Comparison of ENCODE assay signal across 8 cellular contexts in the genomic region with DNA sequence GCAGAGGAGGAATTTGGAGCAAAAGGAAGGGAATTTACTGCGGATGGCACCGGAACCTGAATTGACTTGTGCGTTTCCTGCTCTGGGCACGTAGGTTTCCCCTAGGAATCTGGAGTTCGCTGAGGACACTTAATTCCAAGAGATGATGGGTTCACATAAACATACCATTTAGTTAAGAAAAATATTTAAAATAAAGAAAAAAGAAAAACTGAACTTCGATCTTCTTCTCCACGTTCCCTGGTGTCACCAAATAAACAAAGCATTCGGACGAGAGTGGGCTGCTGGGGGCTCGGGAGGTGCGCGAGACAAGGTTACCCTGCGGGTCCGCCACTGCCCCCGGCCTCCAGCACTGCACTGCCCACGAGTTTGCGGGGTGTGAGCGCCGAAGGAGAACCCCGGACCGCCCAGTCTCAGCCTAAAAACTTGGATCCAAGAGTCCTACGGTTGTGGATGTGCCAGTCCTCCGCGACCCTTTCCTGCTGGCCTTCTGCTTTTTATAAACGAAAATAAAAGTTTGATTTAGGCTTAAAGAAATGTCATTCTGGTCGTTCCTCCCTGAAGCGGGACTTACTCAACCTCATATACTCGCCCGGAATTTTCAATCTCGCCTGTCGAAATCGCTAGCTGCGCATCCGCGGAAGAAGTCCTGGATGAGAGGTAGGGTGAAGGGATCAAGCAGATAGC. TPM values are rescaled to one million over a fixed set of nuclear protein-coding genes. Genes with fewer than 3 reads are reported as not detected.
A peak's percentile ranks its signal among the peaks of the same experiment; 100 is the strongest.
DNase-seq lines count a peak whose midpoint lies in the region; ATAC-seq, FAIRE-seq and TF ChIP-seq lines count a peak whose summit lies in the region.

No MANE protein-coding gene starts in this region.

- H3K36me3 Mint-ChIP-seq in activated CD4-positive, alpha-beta memory T cell treated with anti-CD3 and anti-CD28 coated beads, Interleukin-2, amount 10 ng/mL, durations not matched to agents 7 days and 5 days (ENCODE audit: low read depth) = no peaks in the 10 kb centered on the region
- H3K36me3 Mint-ChIP-seq in stimulated activated effector memory CD8-positive, alpha-beta T cell treated with anti-CD3 and anti-CD28 coated beads, Interleukin-12 subunit alpha, Interleukin-12 subunit beta, amount 100 ng/mL, for 72 hours = no peaks in the 10 kb centered on the region

- no peaks in the 10 kb centered on the region for H3K9me3 ChIP-seq in GM23248 (ENCODE audit: low read depth)
- no peaks in the 10 kb centered on the region for H3K9me3 ChIP-seq in hepatocyte (ENCODE audit: low read depth)

- no peaks in the 10 kb centered on the region for H3K9me3 Mint-ChIP-seq in activated CD4-positive, alpha-beta memory T cell treated with anti-CD3 and anti-CD28 coated beads, Interleukin-2, amount 10 ng/mL, durations not matched to agents 7 days and 5 days
- no peaks in the 10 kb centered on the region for H3K9me3 Mint-ChIP-seq in stimulated activated effector memory CD8-positive, alpha-beta T cell treated with anti-CD3 and anti-CD28 coated beads, Interleukin-12 subunit alpha, Interleukin-12 subunit beta, amount 100 ng/mL, for 72 hours

- H3K4me3 ChIP-seq in GM23248 = peak overlapping the region; percentile 71
- H3K4me3 ChIP-seq in hepatocyte = peak overlapping the region; percentile 68

- peaks cover 24% of the 10 kb centered on the region for H3K4me1 Mint-ChIP-seq in activated CD4-positive, alpha-beta memory T cell treated with anti-CD3 and anti-CD28 coated beads, Interleukin-2, amount 10 ng/mL, durations not matched to agents 7 days and 5 days
- peaks cover 19% of the 10 kb centered on the region for H3K4me1 Mint-ChIP-seq in stimulated activated effector memory CD8-positive, alpha-beta T cell treated with anti-CD3 and anti-CD28 coated beads, Interleukin-12 subunit alpha, Interleukin-12 subunit beta, amount 100 ng/mL, for 72 hours

- H3K27ac ChIP-seq in GM23248 (no peak overlapping the region), hepatocyte (peak overlapping the region; percentile 77)

- peaks cover 65% of the 10 kb centered on the region for H3K27me3 Mint-ChIP-seq in activated CD4-positive, alpha-beta memory T cell treated with anti-CD3 and anti-CD28 coated beads, Interleukin-2, amount 10 ng/mL, durations not matched to agents 7 days and 5 days

- H3K79me2 ChIP-seq in GM23248 (ENCODE audit: insufficient read depth) (no peaks in the 10 kb centered on the region), hepatocyte (peaks cover 14% of the 10 kb centered on the region)

- peak overlapping the region; percentile 97 for H3K4me2 ChIP-seq in GM23248 (ENCODE audit: unreplicated experiment)
- H3K4me2 ChIP-seq in hepatocyte = peak overlapping the region; percentile 97

- H4K20me1 ChIP-seq in GM23248 (ENCODE audit: insufficient read depth) = no peaks in the 10 kb centered on the region
- H4K20me1 ChIP-seq in hepatocyte (ENCODE audit: insufficient read depth, poor library complexity, severe bottlenecking) = no peaks in the 10 kb centered on the region

- peak overlapping the region; percentile 49 for H3K9ac ChIP-seq in GM23248

- ATAC-seq in stimulated activated effector memory CD8-positive, alpha-beta T cell treated with anti-CD3 and anti-CD28 coated beads, Interleukin-12 subunit alpha, Interleukin-12 subunit beta, amount 100 ng/mL, for 72 hours = no peak

- POLR2A ChIA-PET in activated CD4-positive, alpha-beta memory T cell treated with anti-CD3 and anti-CD28 coated beads, Interleukin-2, amount 10 ng/mL, durations not matched to agents 7 days and 5 days (lab: Charles Lee) = interaction anchor here (0.6 to 1.8 kb wide), 5 partner anchors 25 to 733 kb away, joined by 3 to 5 read pairs (median 3); partner anchors contain the start of genes DNAJC1 and MLLT10

- H3K4me3 Mint-ChIP-seq in activated CD4-positive, alpha-beta memory T cell treated with anti-CD3 and anti-CD28 coated beads, Interleukin-2, amount 10 ng/mL, durations not matched to agents 7 days and 5 days = peak overlapping the region; percentile 70
- H3K4me3 Mint-ChIP-seq in stimulated activated effector memory CD8-positive, alpha-beta T cell treated with anti-CD3 and anti-CD28 coated beads, Interleukin-12 subunit alpha, Interleukin-12 subunit beta, amount 100 ng/mL, for 72 hours = peak overlapping the region; percentile 80

- H3K9me2 ChIP-seq in GM23248 (ENCODE audit: insufficient read depth) (no peaks in the 10 kb centered on the region), hepatocyte (replicated peaks; ENCODE audit: insufficient read depth) (no peaks in the 10 kb centered on the region)

- CTCF ChIA-PET in activated CD4-positive, alpha-beta memory T cell treated with anti-CD3 and anti-CD28 coated beads, Interleukin-2, amount 10 ng/mL, durations not matched to agents 7 days and 5 days (lab: Charles Lee) = interaction anchor here (0.6 to 3.8 kb wide), 25 partner anchors 9 to 1494 kb away, joined by 3 to 39 read pairs (median 5); partner anchors contain the start of gene SKIDA1

- no peak for FAIRE-seq in H54 (lab: Jason Lieb, UNC)

- no peak for TF ChIP-seq POLR2A in H54 (IDR thresholded peaks at IDR 0.05; ENCODE audit: low read depth, low read length)

- H3K4me1 ChIP-seq in GM23248 (ENCODE audit: insufficient read depth) (no peaks in the 10 kb centered on the region), hepatocyte (ENCODE audit: insufficient read depth) (peaks cover 8% of the 10 kb centered on the region)

- peaks cover 16% of the 10 kb centered on the region for H3F3A ChIP-seq in GM23248 (ENCODE audit: insufficient read depth)

- DNase-seq in ACHN (peak; percentile 20), GM23248 (no peak), hepatocyte (ENCODE audit: low spot score) (no peak), H54 (ENCODE audit: insufficient read length, low spot score) (no peak), AG08396 (ENCODE audit: low spot score) (no peak)
- no peak for DNase-seq in activated CD4-positive, alpha-beta memory T cell treated with anti-CD3 and anti-CD28 coated beads, Interleukin-2, amount 10 ng/mL, durations not matched to agents 7 days and 5 days
- no peak for DNase-seq in stimulated activated effector memory CD8-positive, alpha-beta T cell treated with anti-CD3 and anti-CD28 coated beads, Interleukin-12 subunit alpha, Interleukin-12 subunit beta, amount 100 ng/mL, for 72 hours (ENCODE audit: low spot score in 2 of 2)
- DNase-seq in stimulated activated CD8-positive, alpha-beta memory T cell treated with anti-CD3 and anti-CD28 coated beads, Interleukin-4, amount 100 ng/mL, for 48 hours = no peak

- WGBS in GM23248 (ENCODE audit: low coverage in 1 of 2, low lambda C conversion rate in 2 of 2, missing lambda C conversion rate in 2 of 2), 2 experiments = 1% methylated on average over 35 of the region's 35 CpGs
- 2% methylated on average over 35 of the region's 35 CpGs for WGBS in hepatocyte (ENCODE audit: low lambda C conversion rate, missing lambda C conversion rate)

- peak; percentile 14 for TF ChIP-seq CTCF in hepatocyte (IDR thresholded peaks at IDR 0.05; ENCODE audit: poor library complexity)

- H3K27me3 ChIP-seq in GM23248 (replicated peaks; ENCODE audit: insufficient read depth) (no peaks in the 10 kb centered on the region; the same call in 1 of the 2 replicates), hepatocyte (peaks cover 27% of the 10 kb centered on the region)

- H3K27ac Mint-ChIP-seq in activated CD4-positive, alpha-beta memory T cell treated with anti-CD3 and anti-CD28 coated beads, Interleukin-2, amount 10 ng/mL, durations not matched to agents 7 days and 5 days = no peak overlapping the region
- H3K27ac Mint-ChIP-seq in stimulated activated effector memory CD8-positive, alpha-beta T cell treated with anti-CD3 and anti-CD28 coated beads, Interleukin-12 subunit alpha, Interleukin-12 subunit beta, amount 100 ng/mL, for 72 hours = peak overlapping the region; percentile 73

- H3K36me3 ChIP-seq in GM23248 (ENCODE audit: low read depth) = no peaks in the 10 kb centered on the region
- H3K36me3 ChIP-seq in hepatocyte (replicated peaks; ENCODE audit: insufficient read depth, low read depth) = no peaks in the 10 kb centered on the region

- peak overlapping the region; percentile 81 for H2AFZ ChIP-seq in GM23248
- H2AFZ ChIP-seq in hepatocyte = peak overlapping the region; percentile 71

- in situ Hi-C loops in ACHN (cut with HindIII; ENCODE audit: low pct_ligation_motif_present, low pct_unique_long_range_greater_than_20kb, low sequenced_read_pairs) = no loop called here
- in situ Hi-C loops in GM23248 (cut with MboI) = loop anchor here (5.0 to 25.0 kb wide), 2 partner anchors 208 to 408 kb away; no protein-coding TSS in a partner anchor

RNA-seq across cellular contexts. Expression of gene SKIDA1, which starts 30.3 kb away (rescaled TPM):
- total RNA-seq in GM23248 (2014; rRNA removed; shearing (Covaris generic)) = not detected in 2 replicates
- polyA plus RNA-seq in GM23248 (2016; fragmentation: Nextera tagmentation; extraction: Ambion mirVana) (0.18 and 0.80 TPM in 2 replicates), hepatocyte (0.34 and 0.68 TPM in 2 replicates)
- under 1 TPM; 0.25 to 0.38 TPM for total RNA-seq in activated CD4-positive, alpha-beta memory T cell treated with anti-CD3 and anti-CD28 coated beads, Interleukin-2, amount 10 ng/mL, durations not matched to agents 7 days and 5 days
- 1.9 and 2.3 TPM in 2 replicates for total RNA-seq in hepatocyte

RNA-seq across cellular contexts. Expression of gene MLLT10, which starts 38.9 kb away (rescaled TPM):
- 16.1 and 19.8 TPM in 2 replicates for total RNA-seq in GM23248 (2014; rRNA removed; shearing (Covaris generic))
- polyA plus RNA-seq in GM23248 (2016; fragmentation: Nextera tagmentation; extraction: Ambion mirVana) (8.9 and 10.1 TPM in 2 replicates), hepatocyte (16.0 and 16.8 TPM in 2 replicates)
- total RNA-seq in activated CD4-positive, alpha-beta memory T cell treated with anti-CD3 and anti-CD28 coated beads, Interleukin-2, amount 10 ng/mL, durations not matched to agents 7 days and 5 days = 10 to 100 TPM; 43.0 to 49.9 TPM
- total RNA-seq in hepatocyte = 34.9 and 61.6 TPM in 2 replicates
